ENCODE assay signal across 26 cellular contexts in the genomic region with DNA sequence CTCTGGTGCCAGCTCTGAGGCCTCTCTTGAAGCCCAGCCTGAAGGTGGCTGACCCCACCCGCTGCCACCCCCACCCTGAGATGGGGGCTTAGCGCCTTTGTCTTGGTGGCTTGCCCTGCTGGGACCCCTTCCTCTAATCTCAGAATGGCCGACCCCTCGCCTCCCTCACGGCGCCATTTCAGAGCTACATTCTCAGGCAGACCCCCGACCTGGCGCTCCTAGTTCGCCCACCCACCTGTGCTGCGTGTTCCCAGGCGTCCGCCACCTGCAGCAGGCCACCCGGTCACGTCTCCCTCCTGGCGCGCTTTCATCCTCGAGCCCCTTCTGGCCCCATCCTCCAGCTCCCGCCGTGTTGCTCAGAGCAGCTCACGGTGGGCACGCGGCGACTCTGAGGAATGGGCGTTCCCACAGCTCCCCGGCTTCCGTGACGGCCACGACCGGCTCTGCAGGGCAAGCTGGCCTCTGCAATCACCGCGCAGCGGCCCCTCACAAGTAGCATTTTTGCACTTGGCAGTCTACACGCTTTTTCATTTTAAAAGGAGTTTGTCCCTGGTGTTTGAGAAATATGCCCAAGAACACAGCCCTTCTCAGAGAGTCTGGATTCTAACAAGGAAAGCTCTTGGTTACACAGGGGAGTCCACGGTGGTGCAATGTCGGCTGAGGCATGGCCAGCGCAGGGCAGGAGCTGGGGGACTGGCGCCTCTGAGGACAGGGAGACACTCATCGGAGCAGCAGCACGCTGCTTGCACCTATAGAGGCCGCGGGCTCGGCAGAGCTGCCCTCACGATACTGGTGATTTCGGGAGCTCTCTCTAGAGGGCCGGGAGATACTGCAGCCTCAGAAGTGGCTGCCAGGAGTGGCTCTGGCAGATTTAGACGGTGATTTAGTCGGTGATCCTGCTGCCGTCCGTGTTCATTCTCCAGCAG.
DNase-seq lines count a peak whose midpoint lies in the region; FAIRE-seq and TF ChIP-seq lines count a peak whose summit lies in the region.
"Had no signal": no experiment of that assay in that cellular context is flagged by ENCODE, and none has a peak within 500 bp of the region (broad histone marks: within the 10 kb centered on the region; RNA-seq: fewer than 3 reads in every experiment).

No MANE protein-coding gene starts in this region.

- no peaks in the 10 kb centered on the region for H3K36me3 ChIP-seq in PC-9 (ENCODE audit: low read depth)

- no peaks in the 10 kb centered on the region for H3K9me3 Mint-ChIP-seq in activated naive CD4-positive, alpha-beta T cell treated with anti-CD3 and anti-CD28 coated beads, Interleukin-2, amount 50 U/mL, for 24 hours
- H3K9me3 Mint-ChIP-seq in activated naive CD4-positive, alpha-beta T cell treated with anti-CD3 and anti-CD28 coated beads for 36 hours = no peaks in the 10 kb centered on the region
- H3K9me3 Mint-ChIP-seq: CD8-positive, alpha-beta memory T cell had no signal

- no peak overlapping the region for H3K4me2 ChIP-seq in PC-9

- no peaks in the 10 kb centered on the region for H3F3A ChIP-seq in PC-9 (ENCODE audit: insufficient read depth, low read depth)

- BruUV-seq in PC-9 (replicated peaks; lab: Mats Ljungman, UMichigan) = no TSS peak

- CTCF ChIA-PET in activated naive CD4-positive, alpha-beta T cell treated with anti-CD3 and anti-CD28 coated beads for 36 hours (lab: Charles Lee) = no interaction called here
- CTCF ChIA-PET in PC-9 (lab: Charles Lee) = no interaction called here

- POLR2A ChIA-PET in PC-9 (lab: Charles Lee; ENCODE audit: unreplicated experiment) = no interaction called here

- no peaks in the 10 kb centered on the region for H3K4me1 ChIP-seq in PC-9 (replicated peaks; ENCODE audit: insufficient read depth)

- H2AFZ ChIP-seq in PC-9 = no peak overlapping the region

- no peaks in the 10 kb centered on the region for H3K9me2 ChIP-seq in PC-9 (ENCODE audit: insufficient read depth)

- intact Hi-C loops in activated naive CD4-positive, alpha-beta T cell treated with anti-CD3 and anti-CD28 coated beads for 36 hours (cut with micrococcal nuclease) = no loop called here
- intact Hi-C loops in PC-9 (cut with micrococcal nuclease; ENCODE audit: unreplicated experiment) = no loop called here

- no peaks in the 10 kb centered on the region for H3K27me3 Mint-ChIP-seq in activated naive CD4-positive, alpha-beta T cell treated with anti-CD3 and anti-CD28 coated beads, Interleukin-2, amount 50 U/mL, for 24 hours
- H3K27me3 Mint-ChIP-seq in activated naive CD4-positive, alpha-beta T cell treated with anti-CD3 and anti-CD28 coated beads for 36 hours (ENCODE audit: low read depth) = peaks cover 3% of the 10 kb centered on the region

- DNase-seq in activated naive CD4-positive, alpha-beta T cell treated with anti-CD3 and anti-CD28 coated beads for 36 hours = no peak
- peak; percentile 28 for DNase-seq in SK-N-DZ (ENCODE audit: low spot score)
- peak; percentile 41 for DNase-seq in left kidney (ENCODE audit: low read depth, low spot score)
- DNase-seq in urothelium cell line (ENCODE audit: low spot score) = no peak
- DNase-seq in stimulated activated CD4-positive, alpha-beta T cell treated with anti-CD3 and anti-CD28 coated beads, Interleukin-4, amount 100 ng/mL, for 1 hour = no peak
- no peak for DNase-seq in activated CD4-positive, CD25-positive, alpha-beta regulatory T cell (lab: John Stamatoyannopoulos, UW)
- DNase-seq in PC-9 = no peak
- DNase-seq: AML-193; Calu3; CD8-positive, alpha-beta memory T cell; DMS153; GDM1; HFFc6; KG1; NCI-H1092 treated with DMSO at 0.1 percent for 48 hours; NCI-H1436 treated with DMSO at 0.1 percent for 48 hours; NCI-H1930; NCI-H345; NCI-H774; Right ventricle myocardium superior had no signal

- no peaks in the 10 kb centered on the region for H4K20me1 ChIP-seq in PC-9 (ENCODE audit: insufficient read depth)

- no peaks in the 10 kb centered on the region for H3K4me1 Mint-ChIP-seq in activated naive CD4-positive, alpha-beta T cell treated with anti-CD3 and anti-CD28 coated beads, Interleukin-2, amount 50 U/mL, for 24 hours
- H3K4me1 Mint-ChIP-seq in activated naive CD4-positive, alpha-beta T cell treated with anti-CD3 and anti-CD28 coated beads for 36 hours (ENCODE audit: low read depth) = no peaks in the 10 kb centered on the region
- H3K4me1 Mint-ChIP-seq: CD8-positive, alpha-beta memory T cell had no signal

- no peak for FAIRE-seq in urothelium cell line (lab: Jason Lieb, UNC)
- FAIRE-seq: GM19239, RCC 7860 had no signal

- peak overlapping the region; percentile 11 for H3K27ac Mint-ChIP-seq in activated naive CD4-positive, alpha-beta T cell treated with anti-CD3 and anti-CD28 coated beads, Interleukin-2, amount 50 U/mL, for 24 hours
- H3K27ac Mint-ChIP-seq in activated naive CD4-positive, alpha-beta T cell treated with anti-CD3 and anti-CD28 coated beads for 36 hours = no peak overlapping the region
- H3K27ac Mint-ChIP-seq: CD8-positive, alpha-beta memory T cell; HFFc6 had no signal

- no peak overlapping the region for H3K27ac ChIP-seq in PC-9
- H3K27ac ChIP-seq: 22Rv1, C4-2B, HL-60 had no signal

- TF ChIP-seq CTCF in PC-9 (conservative IDR thresholded peaks at IDR 0.05) = no peak

- H3K36me3 Mint-ChIP-seq in activated naive CD4-positive, alpha-beta T cell treated with anti-CD3 and anti-CD28 coated beads, Interleukin-2, amount 50 U/mL, for 24 hours = no peaks in the 10 kb centered on the region
- H3K36me3 Mint-ChIP-seq in activated naive CD4-positive, alpha-beta T cell treated with anti-CD3 and anti-CD28 coated beads for 36 hours (ENCODE audit: low read depth) = no peaks in the 10 kb centered on the region
- H3K36me3 Mint-ChIP-seq: CD8-positive, alpha-beta memory T cell had no signal

- H3K9me3 ChIP-seq in PC-9 (ENCODE audit: insufficient read depth, low read depth) = no peaks in the 10 kb centered on the region

- peaks cover 70% of the 10 kb centered on the region for H3K27me3 ChIP-seq in PC-9 (ENCODE audit: insufficient read depth, low read depth)

- no peaks in the 10 kb centered on the region for H3K79me2 ChIP-seq in PC-9 (ENCODE audit: low read depth)

- H3K4me3 ChIP-seq in PC-9 = no peak overlapping the region

- H3K4me3 Mint-ChIP-seq in activated naive CD4-positive, alpha-beta T cell treated with anti-CD3 and anti-CD28 coated beads, Interleukin-2, amount 50 U/mL, for 24 hours = no peak overlapping the region
- no peak overlapping the region for H3K4me3 Mint-ChIP-seq in activated naive CD4-positive, alpha-beta T cell treated with anti-CD3 and anti-CD28 coated beads for 36 hours
- H3K4me3 Mint-ChIP-seq: CD8-positive, alpha-beta memory T cell; HFFc6 had no signal

Comparison
In these comparisons a context has a peak if more than half of its experiments do, and no peak if none do; other contexts are left out.
1. DNase-seq: peak in SK-N-DZ (single experiment) and left kidney (single experiment); none in activated naive CD4-positive, alpha-beta T cell treated with anti-CD3 and anti-CD28 coated beads for 36 hours (single experiment), urothelium cell line (single experiment), stimulated activated CD4-positive, alpha-beta T cell treated with anti-CD3 and anti-CD28 coated beads, Interleukin-4, amount 100 ng/mL, for 1 hour (single experiment), activated CD4-positive, CD25-positive, alpha-beta regulatory T cell (0 of 4) and PC-9 (0 of 2).